ENCODE assay signal across 19 cellular contexts in the genomic region with DNA sequence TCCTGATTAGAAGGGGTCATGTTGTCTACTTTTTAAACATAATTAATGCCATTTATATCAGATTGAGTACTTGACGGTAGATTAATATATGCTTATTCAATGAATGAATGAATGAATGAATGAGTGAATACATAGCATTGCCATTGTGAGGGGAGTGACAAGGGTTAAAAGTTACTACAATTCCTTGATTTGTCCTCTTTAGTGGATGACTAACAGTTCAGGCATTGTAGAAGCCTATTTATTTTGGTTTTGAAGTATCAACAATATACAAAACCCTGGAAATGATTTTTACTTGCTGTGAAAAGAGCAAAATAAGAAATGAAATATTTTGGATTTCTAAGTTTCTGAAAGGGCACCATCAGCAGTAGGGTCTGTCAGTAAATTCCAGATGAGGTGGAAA.
DNase-seq lines count a peak whose midpoint lies in the region; ATAC-seq, FAIRE-seq and TF ChIP-seq lines count a peak whose summit lies in the region.
"Had no signal": no experiment of that assay in that cellular context is flagged by ENCODE, and none has a peak within 500 bp of the region (broad histone marks: within the 10 kb centered on the region; RNA-seq: fewer than 3 reads in every experiment).

No MANE protein-coding gene starts in this region.

- H3K4me1 ChIP-seq in ACC112 (ENCODE audit: control insufficient read depth, insufficient read depth, low read length, unreplicated experiment) = peaks cover 20% of the 10 kb centered on the region
- H3K4me1 ChIP-seq in astrocyte (ENCODE audit: insufficient read depth, low read length) = peaks cover 16% of the 10 kb centered on the region

- no peaks in the 10 kb centered on the region for H3K9me3 ChIP-seq in astrocyte (ENCODE audit: insufficient read depth, low read depth, low read length)

- H3K27ac ChIP-seq in ACC112 (ENCODE audit: low read depth, low read length) (peak overlapping the region; percentile 28), astrocyte (ENCODE audit: low read depth, low read length) (peak overlapping the region; percentile 39)

- H3K27me3 Mint-ChIP-seq in HFFc6 (ENCODE audit: insufficient read depth) (peaks cover 20% of the 10 kb centered on the region), astrocyte (ENCODE audit: low read depth, unreplicated experiment) (no peaks in the 10 kb centered on the region)

- H3K9me3 Mint-ChIP-seq in HFFc6 = peaks cover 21% of the 10 kb centered on the region
- peaks cover 4% of the 10 kb centered on the region for H3K9me3 Mint-ChIP-seq in astrocyte (ENCODE audit: unreplicated experiment)

- H2AFZ ChIP-seq in ACC112 (ENCODE audit: low read length, unreplicated experiment) = no peak overlapping the region
- no peak overlapping the region for H2AFZ ChIP-seq in astrocyte (ENCODE audit: low read depth, low read length)

- no peak for ATAC-seq in stimulated activated naive CD8-positive, alpha-beta T cell treated with anti-CD3 and anti-CD28 coated beads, Interleukin-15, Interleukin-2, amounts not matched to agents 100 U/mL and 50 U/mL, for 24 hours
- ATAC-seq: Panc1, Right ventricle myocardium inferior had no signal

- H3K9ac ChIP-seq in astrocyte (ENCODE audit: low read length) = no peak overlapping the region

- H3K4me3 ChIP-seq in ACC112 (ENCODE audit: low read depth, low read length) (no peak overlapping the region), astrocyte (ENCODE audit: insufficient read depth, low read depth, low read length) (no peak overlapping the region)

- H3K27me3 ChIP-seq in ACC112 (ENCODE audit: insufficient read depth, low read length) (no peaks in the 10 kb centered on the region), astrocyte (ENCODE audit: insufficient read depth, low read length) (no peaks in the 10 kb centered on the region)

- H3K36me3 ChIP-seq in ACC112 (ENCODE audit: insufficient read depth, low read length) (no peaks in the 10 kb centered on the region), astrocyte (ENCODE audit: insufficient read depth, low read length) (no peaks in the 10 kb centered on the region)

- H3K36me3 Mint-ChIP-seq in HFFc6 (ENCODE audit: low read depth) = peaks cover 10% of the 10 kb centered on the region
- no peaks in the 10 kb centered on the region for H3K36me3 Mint-ChIP-seq in astrocyte (ENCODE audit: low read depth, unreplicated experiment)

- H3K4me2 ChIP-seq in astrocyte (ENCODE audit: low read length) = peak overlapping the region; percentile 47

- TF ChIP-seq CTCF in HFFc6 (IDR thresholded peaks at IDR 0.05) (no peak), astrocyte (IDR thresholded peaks at IDR 0.05; ENCODE audit: insufficient read depth, low read depth, low read length) (no peak)

- H3K4me3 Mint-ChIP-seq in HFFc6 (peak overlapping the region; percentile 49; the same call in 1 of the 2 replicates), astrocyte (ENCODE audit: unreplicated experiment) (no peak overlapping the region)

- H3K4me1 Mint-ChIP-seq in HFFc6 (ENCODE audit: low read depth) (peaks cover 39% of the 10 kb centered on the region), astrocyte (ENCODE audit: low read depth, unreplicated experiment) (peaks cover 34% of the 10 kb centered on the region)

- H3K79me2 ChIP-seq in ACC112 (ENCODE audit: control insufficient read depth, insufficient read depth, low read length, unreplicated experiment) = no peaks in the 10 kb centered on the region
- no peaks in the 10 kb centered on the region for H3K79me2 ChIP-seq in astrocyte (ENCODE audit: insufficient read depth, low read length)

- no peak for FAIRE-seq in astrocyte (lab: Jason Lieb, UNC)

- H3K27ac Mint-ChIP-seq in HFFc6 (no peak overlapping the region), astrocyte (ENCODE audit: unreplicated experiment) (peak overlapping the region; percentile 88)

- no peaks in the 10 kb centered on the region for H4K20me1 ChIP-seq in astrocyte (ENCODE audit: insufficient read depth, low read length)

- peak; percentile 16 for DNase-seq in HFFc6
- DNase-seq in astrocyte (ENCODE audit: low read depth) = no peak
- peak; percentile 29 for DNase-seq in iris pigment epithelial cell (ENCODE audit: low read depth)
- no peak for DNase-seq in HT-29 (ENCODE audit: low spot score)
- DNase-seq in stimulated activated naive CD8-positive, alpha-beta T cell treated with anti-CD3 and anti-CD28 coated beads, Interleukin-15, Interleukin-2, amounts not matched to agents 100 U/mL and 50 U/mL, for 24 hours = no peak
- DNase-seq in SHP77 treated with DMSO at 0.1 percent for 48 hours (lab: John Stamatoyannopoulos, UW) = no peak
- no peak for DNase-seq in NCI-H2107 (lab: John Stamatoyannopoulos, UW)
- DNase-seq: 8988T, C1 segment of cervical spinal cord, H7, Karpas-422, NCI-H1105 treated with DMSO at 0.1 percent for 48 hours, NCI-H187, NCI-H2171, NCI-H446 treated with DMSO at 0.1 percent for 48 hours, NCI-H748 treated with DMSO at 0.1 percent for 48 hours had no signal

Comparison
In these comparisons a context has a peak if more than half of its experiments do, and no peak if none do; other contexts are left out.
1. DNase-seq: peak in HFFc6 (single experiment) and iris pigment epithelial cell (single experiment); none in astrocyte (single experiment), HT-29 (single experiment), stimulated activated naive CD8-positive, alpha-beta T cell treated with anti-CD3 and anti-CD28 coated beads, Interleukin-15, Interleukin-2, amounts not matched to agents 100 U/mL and 50 U/mL, for 24 hours (single experiment), SHP77 treated with DMSO at 0.1 percent for 48 hours (single experiment) and NCI-H2107 (single experiment).